In the genomic region with DNA sequence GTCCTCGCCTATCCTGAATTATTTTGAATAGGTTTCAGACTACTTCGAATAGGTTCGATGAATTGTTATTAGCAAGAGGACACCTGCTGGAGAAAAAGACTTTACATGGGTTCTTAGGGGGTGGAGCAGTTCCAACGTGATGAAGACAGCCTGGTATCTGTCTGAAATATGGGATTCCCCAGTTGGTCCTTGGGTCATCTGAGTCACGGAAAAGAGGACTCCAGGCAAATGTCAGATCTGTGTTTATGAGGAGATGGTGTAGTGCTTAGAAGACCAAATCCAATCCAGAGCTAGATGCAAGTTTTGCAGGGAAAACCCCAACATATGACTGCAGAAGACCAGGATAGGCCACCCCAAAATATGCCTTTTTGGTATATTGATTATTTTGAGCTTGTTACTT, we compare ENCODE assay signal across 1 cellular context.
TF ChIP-seq lines count a peak whose summit lies in the region.

No MANE protein-coding gene starts in this region.

TF ChIP-seq in GM23338, 12 proteins besides CTCF, POLR2A, EP300 and RAD21:
- TF ChIP-seq CREB1 (CRISPR knock-in tag; IDR thresholded peaks at IDR 0.05; ENCODE audit: low read depth), result no peak
- TF ChIP-seq EZH2phosphoT487 (IDR thresholded peaks at IDR 0.05; ENCODE audit: unreplicated experiment), result no peak
- TF ChIP-seq NANOG (IDR thresholded peaks at IDR 0.05; ENCODE audit: borderline replicate concordance), result no peak
- TF ChIP-seq, protein P1, sequence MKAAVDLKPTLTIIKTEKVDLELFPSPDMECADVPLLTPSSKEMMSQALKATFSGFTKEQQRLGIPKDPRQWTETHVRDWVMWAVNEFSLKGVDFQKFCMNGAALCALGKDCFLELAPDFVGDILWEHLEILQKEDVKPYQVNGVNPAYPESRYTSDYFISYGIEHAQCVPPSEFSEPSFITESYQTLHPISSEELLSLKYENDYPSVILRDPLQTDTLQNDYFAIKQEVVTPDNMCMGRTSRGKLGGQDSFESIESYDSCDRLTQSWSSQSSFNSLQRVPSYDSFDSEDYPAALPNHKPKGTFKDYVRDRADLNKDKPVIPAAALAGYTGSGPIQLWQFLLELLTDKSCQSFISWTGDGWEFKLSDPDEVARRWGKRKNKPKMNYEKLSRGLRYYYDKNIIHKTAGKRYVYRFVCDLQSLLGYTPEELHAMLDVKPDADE (IDR thresholded peaks at IDR 0.05), result no peak
- TF ChIP-seq ZNF114 (CRISPR knock-in tag; IDR thresholded peaks at IDR 0.05), result no peak
- no peak for TF ChIP-seq JUNB (IDR thresholded peaks at IDR 0.05; ENCODE audit: unreplicated experiment)
- TF ChIP-seq, protein P2, sequence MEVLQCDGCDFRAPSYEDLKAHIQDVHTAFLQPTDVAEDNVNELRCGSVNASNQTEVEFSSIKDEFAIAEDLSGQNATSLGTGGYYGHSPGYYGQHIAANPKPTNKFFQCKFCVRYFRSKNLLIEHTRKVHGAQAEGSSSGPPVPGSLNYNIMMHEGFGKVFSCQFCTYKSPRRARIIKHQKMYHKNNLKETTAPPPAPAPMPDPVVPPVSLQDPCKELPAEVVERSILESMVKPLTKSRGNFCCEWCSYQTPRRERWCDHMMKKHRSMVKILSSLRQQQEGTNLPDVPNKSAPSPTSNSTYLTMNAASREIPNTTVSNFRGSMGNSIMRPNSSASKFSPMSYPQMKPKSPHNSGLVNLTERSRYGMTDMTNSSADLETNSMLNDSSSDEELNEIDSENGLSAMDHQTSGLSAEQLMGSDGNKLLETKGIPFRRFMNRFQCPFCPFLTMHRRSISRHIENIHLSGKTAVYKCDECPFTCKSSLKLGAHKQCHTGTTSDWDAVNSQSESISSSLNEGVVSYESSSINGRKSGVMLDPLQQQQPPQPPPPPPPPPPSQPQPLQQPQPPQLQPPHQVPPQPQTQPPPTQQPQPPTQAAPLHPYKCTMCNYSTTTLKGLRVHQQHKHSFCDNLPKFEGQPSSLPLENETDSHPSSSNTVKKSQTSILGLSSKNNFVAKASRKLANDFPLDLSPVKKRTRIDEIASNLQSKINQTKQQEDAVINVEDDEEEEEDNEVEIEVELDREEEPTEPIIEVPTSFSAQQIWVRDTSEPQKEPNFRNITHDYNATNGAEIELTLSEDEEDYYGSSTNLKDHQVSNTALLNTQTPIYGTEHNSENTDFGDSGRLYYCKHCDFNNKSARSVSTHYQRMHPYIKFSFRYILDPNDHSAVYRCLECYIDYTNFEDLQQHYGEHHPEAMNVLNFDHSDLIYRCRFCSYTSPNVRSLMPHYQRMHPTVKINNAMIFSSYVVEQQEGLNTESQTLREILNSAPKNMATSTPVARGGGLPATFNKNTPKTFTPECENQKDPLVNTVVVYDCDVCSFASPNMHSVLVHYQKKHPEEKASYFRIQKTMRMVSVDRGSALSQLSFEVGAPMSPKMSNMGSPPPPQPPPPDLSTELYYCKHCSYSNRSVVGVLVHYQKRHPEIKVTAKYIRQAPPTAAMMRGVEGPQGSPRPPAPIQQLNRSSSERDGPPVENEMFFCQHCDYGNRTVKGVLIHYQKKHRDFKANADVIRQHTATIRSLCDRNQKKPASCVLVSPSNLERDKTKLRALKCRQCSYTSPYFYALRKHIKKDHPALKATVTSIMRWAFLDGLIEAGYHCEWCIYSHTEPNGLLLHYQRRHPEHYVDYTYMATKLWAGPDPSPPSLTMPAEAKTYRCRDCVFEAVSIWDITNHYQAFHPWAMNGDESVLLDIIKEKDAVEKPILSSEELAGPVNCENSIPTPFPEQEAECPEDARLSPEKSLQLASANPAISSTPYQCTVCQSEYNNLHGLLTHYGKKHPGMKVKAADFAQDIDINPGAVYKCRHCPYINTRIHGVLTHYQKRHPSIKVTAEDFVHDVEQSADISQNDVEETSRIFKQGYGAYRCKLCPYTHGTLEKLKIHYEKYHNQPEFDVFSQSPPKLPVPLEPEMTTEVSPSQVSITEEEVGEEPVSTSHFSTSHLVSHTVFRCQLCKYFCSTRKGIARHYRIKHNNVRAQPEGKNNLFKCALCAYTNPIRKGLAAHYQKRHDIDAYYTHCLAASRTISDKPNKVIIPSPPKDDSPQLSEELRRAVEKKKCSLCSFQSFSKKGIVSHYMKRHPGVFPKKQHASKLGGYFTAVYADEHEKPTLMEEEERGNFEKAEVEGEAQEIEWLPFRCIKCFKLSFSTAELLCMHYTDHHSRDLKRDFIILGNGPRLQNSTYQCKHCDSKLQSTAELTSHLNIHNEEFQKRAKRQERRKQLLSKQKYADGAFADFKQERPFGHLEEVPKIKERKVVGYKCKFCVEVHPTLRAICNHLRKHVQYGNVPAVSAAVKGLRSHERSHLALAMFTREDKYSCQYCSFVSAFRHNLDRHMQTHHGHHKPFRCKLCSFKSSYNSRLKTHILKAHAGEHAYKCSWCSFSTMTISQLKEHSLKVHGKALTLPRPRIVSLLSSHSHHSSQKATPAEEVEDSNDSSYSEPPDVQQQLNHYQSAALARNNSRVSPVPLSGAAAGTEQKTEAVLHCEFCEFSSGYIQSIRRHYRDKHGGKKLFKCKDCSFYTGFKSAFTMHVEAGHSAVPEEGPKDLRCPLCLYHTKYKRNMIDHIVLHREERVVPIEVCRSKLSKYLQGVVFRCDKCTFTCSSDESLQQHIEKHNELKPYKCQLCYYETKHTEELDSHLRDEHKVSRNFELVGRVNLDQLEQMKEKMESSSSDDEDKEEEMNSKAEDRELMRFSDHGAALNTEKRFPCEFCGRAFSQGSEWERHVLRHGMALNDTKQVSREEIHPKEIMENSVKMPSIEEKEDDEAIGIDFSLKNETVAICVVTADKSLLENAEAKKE (CRISPR knock-in tag; IDR thresholded peaks at IDR 0.05), result no peak
- TF ChIP-seq POLR2AphosphoS5 (IDR thresholded peaks at IDR 0.05; ENCODE audit: low read depth), result no peak
- TF ChIP-seq REST (IDR thresholded peaks at IDR 0.05; ENCODE audit: unreplicated experiment), result no peak
- no peak for TF ChIP-seq STAT1 (IDR thresholded peaks at IDR 0.05; ENCODE audit: unreplicated experiment)
- TF ChIP-seq EZH2 (IDR thresholded peaks at IDR 0.05; ENCODE audit: low read depth, unreplicated experiment), result no peak
- TF ChIP-seq ZNF331 (CRISPR knock-in tag; IDR thresholded peaks at IDR 0.05; ENCODE audit: low read depth), result no peak
